ENCODE assay signal across 8 cellular contexts in the genomic region with DNA sequence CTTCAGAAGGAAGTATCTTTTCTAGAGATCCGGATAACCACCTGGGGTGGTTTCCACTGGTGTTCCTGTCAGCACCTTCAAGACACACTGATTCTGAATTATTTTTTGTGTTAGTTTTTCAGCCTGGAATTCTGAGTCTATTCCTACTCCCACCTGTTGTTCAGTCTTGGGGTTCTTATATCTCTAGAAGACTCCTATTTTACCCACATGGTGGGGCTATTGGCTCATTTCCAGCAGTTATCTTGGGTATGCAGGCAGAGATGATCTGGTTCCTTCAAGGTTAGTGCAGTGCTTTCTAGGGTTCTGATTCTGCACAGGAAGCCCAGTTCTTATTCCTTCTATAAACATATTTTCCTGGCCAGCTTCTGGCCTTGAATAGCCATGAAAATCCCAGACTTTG.
DNase-seq lines count a peak whose midpoint lies in the region; ATAC-seq and TF ChIP-seq lines count a peak whose summit lies in the region.

No MANE protein-coding gene starts in this region.

- no peaks in the 10 kb centered on the region for H3K27me3 Mint-ChIP-seq in activated naive CD8-positive, alpha-beta T cell treated with anti-CD3 and anti-CD28 coated beads, Interleukin-2, amount 10 ng/mL, durations not matched to agents 7 days and 5 days
- no peaks in the 10 kb centered on the region for H3K27me3 Mint-ChIP-seq in mesothelial cell of epicardium (ENCODE audit: low read depth)

- H3K4me1 Mint-ChIP-seq in activated naive CD8-positive, alpha-beta T cell treated with anti-CD3 and anti-CD28 coated beads, Interleukin-2, amount 10 ng/mL, durations not matched to agents 7 days and 5 days, result peaks cover 6% of the 10 kb centered on the region
- H3K4me1 Mint-ChIP-seq in mesothelial cell of epicardium, result peaks cover 35% of the 10 kb centered on the region

- TF ChIP-seq CTCF in mesothelial cell of epicardium (IDR thresholded peaks at IDR 0.05; ENCODE audit: unreplicated experiment), result no peak
- TF ChIP-seq CTCF in ovary (IDR thresholded peaks at IDR 0.05), result no peak

- H3K27ac ChIP-seq in GM23248 (no peak overlapping the region), ovary (no peak overlapping the region)

- ATAC-seq in activated naive CD8-positive, alpha-beta T cell treated with anti-CD3 and anti-CD28 coated beads, Interleukin-2, amount 10 ng/mL, durations not matched to agents 7 days and 5 days (ENCODE audit: low read depth), result peak; percentile 63
- ATAC-seq in esophagus mucosa, result no peak

- H3K4me3 ChIP-seq in GM23248 (no peak overlapping the region), ovary (no peak overlapping the region)

- H3K9me3 ChIP-seq in GM23248 (ENCODE audit: low read depth) (no peaks in the 10 kb centered on the region), ovary (no peaks in the 10 kb centered on the region)

- no peak for TF ChIP-seq POLR2A in ovary (IDR thresholded peaks at IDR 0.05)

- H3K9ac ChIP-seq in GM23248, result no peak overlapping the region

- intact Hi-C loops in ovary (cut with DNase I), result no loop called here

- peak; percentile 18 for DNase-seq in D341Med (ENCODE audit: low spot score)
- peak; percentile 15 for DNase-seq in GM23248
- DNase-seq in NCI-H82 (lab: John Stamatoyannopoulos, UW), result peak; percentile 87
- no peak for DNase-seq in activated naive CD8-positive, alpha-beta T cell treated with anti-CD3 and anti-CD28 coated beads, Interleukin-2, amount 10 ng/mL, durations not matched to agents 7 days and 5 days
- DNase-seq in mesothelial cell of epicardium (ENCODE audit: low spot score in 2 of 2, unreplicated experiment in 2 of 2), result no peak
- DNase-seq in midbrain (lab: John Stamatoyannopoulos, UW), result no peak
- no peak for DNase-seq in ovary

- no peaks in the 10 kb centered on the region for H4K20me1 ChIP-seq in GM23248 (ENCODE audit: insufficient read depth)

- no peak overlapping the region for H2AFZ ChIP-seq in GM23248

- no peaks in the 10 kb centered on the region for H3K27me3 ChIP-seq in GM23248 (replicated peaks; ENCODE audit: insufficient read depth)
- no peaks in the 10 kb centered on the region for H3K27me3 ChIP-seq in ovary

- no peak for TF ChIP-seq EP300 in ovary (IDR thresholded peaks at IDR 0.05)

- POLR2A ChIA-PET in activated naive CD8-positive, alpha-beta T cell treated with anti-CD3 and anti-CD28 coated beads, Interleukin-2, amount 10 ng/mL, durations not matched to agents 7 days and 5 days (lab: Charles Lee), result no interaction called here

- no peaks in the 10 kb centered on the region for H3F3A ChIP-seq in GM23248 (ENCODE audit: insufficient read depth)

- H3K4me1 ChIP-seq in GM23248 (ENCODE audit: insufficient read depth), result no peaks in the 10 kb centered on the region
- no peaks in the 10 kb centered on the region for H3K4me1 ChIP-seq in ovary (ENCODE audit: insufficient read depth)

- WGBS in GM23248 (ENCODE audit: low coverage in 1 of 2, low lambda C conversion rate in 2 of 2, missing lambda C conversion rate in 2 of 2), 2 experiments, result 47 to 62% methylated on average over 1 of the region's 1 CpG
- 56 to 77% (median 74%) methylated on average over 1 of the region's 1 CpG for WGBS in ovary, 3 donors

- in situ Hi-C loops in GM23248 (cut with MboI), result no loop called here

- H3K36me3 ChIP-seq in GM23248 (ENCODE audit: low read depth) (no peaks in the 10 kb centered on the region), ovary (no peaks in the 10 kb centered on the region)

- H3K27ac Mint-ChIP-seq in activated naive CD8-positive, alpha-beta T cell treated with anti-CD3 and anti-CD28 coated beads, Interleukin-2, amount 10 ng/mL, durations not matched to agents 7 days and 5 days, result no peak overlapping the region
- peak overlapping the region; percentile 51 for H3K27ac Mint-ChIP-seq in mesothelial cell of epicardium

- H3K9me2 ChIP-seq in GM23248 (ENCODE audit: insufficient read depth), result no peaks in the 10 kb centered on the region

- H3K4me2 ChIP-seq in GM23248 (ENCODE audit: unreplicated experiment), result no peak overlapping the region

- H3K4me3 Mint-ChIP-seq in activated naive CD8-positive, alpha-beta T cell treated with anti-CD3 and anti-CD28 coated beads, Interleukin-2, amount 10 ng/mL, durations not matched to agents 7 days and 5 days, result no peak overlapping the region
- no peak overlapping the region for H3K4me3 Mint-ChIP-seq in mesothelial cell of epicardium

- H3K36me3 Mint-ChIP-seq in activated naive CD8-positive, alpha-beta T cell treated with anti-CD3 and anti-CD28 coated beads, Interleukin-2, amount 10 ng/mL, durations not matched to agents 7 days and 5 days, result peaks cover 5% of the 10 kb centered on the region
- peaks cover 4% of the 10 kb centered on the region for H3K36me3 Mint-ChIP-seq in mesothelial cell of epicardium

- H3K9me3 Mint-ChIP-seq in activated naive CD8-positive, alpha-beta T cell treated with anti-CD3 and anti-CD28 coated beads, Interleukin-2, amount 10 ng/mL, durations not matched to agents 7 days and 5 days, result peaks cover 7% of the 10 kb centered on the region
- peaks cover 8% of the 10 kb centered on the region for H3K9me3 Mint-ChIP-seq in mesothelial cell of epicardium

- H3K79me2 ChIP-seq in GM23248 (ENCODE audit: insufficient read depth), result no peaks in the 10 kb centered on the region

Comparison
In these comparisons a context has a peak if more than half of its experiments do, and no peak if none do; other contexts are left out.
1. DNase-seq: peak in D341Med (single experiment), GM23248 (single experiment) and NCI-H82 (single experiment); none in activated naive CD8-positive, alpha-beta T cell treated with anti-CD3 and anti-CD28 coated beads, Interleukin-2, amount 10 ng/mL, durations not matched to agents 7 days and 5 days (single experiment), mesothelial cell of epicardium (0 of 2), midbrain (single experiment) and ovary (0 of 5).